In the genomic region with DNA sequence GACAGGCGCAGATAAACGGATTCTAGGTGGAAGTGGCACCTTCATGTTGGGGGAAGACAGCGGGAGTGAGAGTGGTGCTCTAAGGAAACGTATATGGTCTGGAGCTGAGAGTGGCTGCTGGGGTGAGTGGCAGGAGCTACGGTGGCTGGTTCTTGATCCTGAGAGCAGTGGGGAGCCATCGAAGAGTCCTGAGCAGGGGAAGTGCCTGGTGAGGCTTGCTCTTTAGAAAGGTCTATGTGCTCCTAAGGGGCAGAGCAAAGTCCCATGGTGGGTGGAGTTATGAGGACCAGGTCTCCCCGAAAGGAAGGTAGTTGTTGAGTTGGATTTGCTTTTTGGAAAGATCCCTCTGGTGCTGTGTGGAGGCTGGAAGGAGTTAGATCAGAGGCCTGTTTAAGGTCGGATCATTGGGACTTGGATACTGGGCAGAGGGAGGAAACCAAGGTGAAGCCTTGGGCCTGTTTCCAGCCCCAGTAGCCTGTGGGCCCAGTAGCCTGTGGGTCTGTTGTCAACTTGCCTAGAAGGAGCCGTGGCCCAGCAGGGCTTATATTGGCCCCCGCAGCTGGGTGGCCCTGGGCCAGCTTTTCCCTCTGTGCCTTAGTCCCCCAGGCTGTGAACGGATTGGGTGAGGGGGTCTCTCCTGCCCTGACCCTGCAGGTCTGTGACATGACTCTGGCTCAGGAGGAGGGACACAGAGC, we compare ENCODE assay signal across 11 cellular contexts. TPM values are rescaled to one million over a fixed set of nuclear protein-coding genes. Genes with fewer than 3 reads are reported as not detected.
DNase-seq lines count a peak whose midpoint lies in the region; ATAC-seq and TF ChIP-seq lines count a peak whose summit lies in the region.
"Had no signal": no experiment of that assay in that cellular context is flagged by ENCODE, and none has a peak within 500 bp of the region (broad histone marks: within the 10 kb centered on the region; RNA-seq: fewer than 3 reads in every experiment).

No MANE protein-coding gene starts in this region.

- H3K36me3 ChIP-seq in heart right ventricle, result peaks cover 0 to 5% (median 0%) of the 10 kb centered on the region in 9 donors
- no peaks in the 10 kb centered on the region for H3K36me3 ChIP-seq in prostate gland
- H3K36me3 ChIP-seq in vagina, result no peaks in the 10 kb centered on the region

- H3K4me1 ChIP-seq in heart right ventricle (peaks cover 19 to 87% (median 73%) of the 10 kb centered on the region in 9 donors), prostate gland (replicated peaks) (no peaks in the 10 kb centered on the region), vagina (peaks cover 16% of the 10 kb centered on the region)

- intact Hi-C loops in heart right ventricle (cut with DNase I), result loop anchor here in 4 of 10 donors (2.0 to 5.0 kb wide), 2 partner anchors 32 to 34 kb away; a partner anchor contains a TSS
- intact Hi-C loops in left cardiac atrium (cut with DNase I), result loop anchor here in 1 of 2 donors (5.0 kb wide), 1 partner anchor 34 kb away; a partner anchor contains a TSS
- intact Hi-C loops in left colon (cut with DNase I, micrococcal nuclease), result no loop called here
- intact Hi-C loops in prostate gland (cut with DNase I), result loop anchor here (2.0 kb wide), 1 partner anchor 32 kb away; a partner anchor contains a TSS
- intact Hi-C loops in vagina (cut with DNase I), result no loop called here

- H3K4me3 ChIP-seq in heart right ventricle (no peak overlapping the region), prostate gland (no peak overlapping the region), vagina (no peak overlapping the region)

- peak in 1 of 8 donors; percentile 2 for ATAC-seq in heart right ventricle
- ATAC-seq in left cardiac atrium, result no peak
- peak; percentile 1 for ATAC-seq in left colon
- no peak for ATAC-seq in HG03354 (IDR thresholded peaks at IDR 0.05; ENCODE audit: poor library complexity, severe bottlenecking, unreplicated experiment)

- H3K9me3 ChIP-seq in heart right ventricle, result no peaks in the 10 kb centered on the region
- no peaks in the 10 kb centered on the region for H3K9me3 ChIP-seq in prostate gland
- no peaks in the 10 kb centered on the region for H3K9me3 ChIP-seq in vagina

- no peak for TF ChIP-seq CTCF in heart right ventricle (IDR thresholded peaks at IDR 0.05)
- TF ChIP-seq CTCF in prostate gland (IDR thresholded peaks at IDR 0.05), result no peak
- no peak for TF ChIP-seq CTCF in vagina (IDR thresholded peaks at IDR 0.05)

- DNase-seq in heart right ventricle (no peak), left cardiac atrium (no peak), left colon (no peak), prostate gland (ENCODE audit: low spot score) (no peak), vagina (ENCODE audit: extremely low spot score in 2 of 2) (no peak), CD1c-positive myeloid dendritic cell (ENCODE audit: extremely low spot score) (no peak), NCI-H526 treated with DMSO at 0.1 percent for 48 hours (lab: John Stamatoyannopoulos, UW) (no peak)
- DNase-seq: activated B cell treated with CpG ODN at 0.5 μM for 24 hours, activated T-cell treated with anti-CD3 and anti-CD28 coated beads for 4 hours, NCI-H2081 treated with DMSO at 0.1 percent for 48 hours had no signal

- 62 to 64% methylated on average over 11 of the region's 11 CpGs for WGBS in heart right ventricle, 2 donors
- WGBS in prostate gland, result 81% methylated on average over 11 of the region's 11 CpGs

- no peak for TF ChIP-seq POLR2A in prostate gland (IDR thresholded peaks at IDR 0.05)
- no peak for TF ChIP-seq POLR2A in vagina (IDR thresholded peaks at IDR 0.05)

- H3K27me3 ChIP-seq in heart right ventricle (no peaks in the 10 kb centered on the region), prostate gland (replicated peaks; ENCODE audit: insufficient read depth) (no peaks in the 10 kb centered on the region), vagina (no peaks in the 10 kb centered on the region)

- H3K27ac ChIP-seq in heart right ventricle (peak overlapping the region; percentile 62 to 93 (median 88)), prostate gland (peak overlapping the region; percentile 74 to 79), vagina (peak overlapping the region; percentile 66)

RNA-seq across cellular contexts. Expression of a gene that starts 33.0 kb away (rescaled TPM):
- total RNA-seq in heart right ventricle, result 10 to 100 TPM; 25.8 to 77.2 (median 59.4) TPM
- polyA plus RNA-seq in heart right ventricle, result 10 to 100 TPM; 33.0 to 44.8 TPM
- total RNA-seq in left cardiac atrium, result 10 to 100 TPM; 15.2 to 23.3 TPM
- total RNA-seq in left colon, result 10 to 100 TPM; 59.7 to 77.0 TPM
- 10 to 100 TPM in 1 of 2 donors, 1 to 10 TPM in 1; 6.7 to 18.6 TPM for total RNA-seq in prostate gland
- 26.0 TPM for total RNA-seq in vagina

RNA-seq across cellular contexts. Expression of a gene that starts 42.3 kb away (rescaled TPM):
- total RNA-seq in heart right ventricle (1 to 10 TPM in 4 of 10 donors, under 1 TPM in 5, not detected in 1; 0.39 to 2.7 (median 0.94) TPM), left cardiac atrium (under 1 TPM; 0.15 to 0.29 TPM), left colon (1 to 10 TPM; 4.5 to 7.8 TPM), prostate gland (not detected), vagina (not detected)
- 1 to 10 TPM in 1 of 2 donors, under 1 TPM in 1; 0.64 to 2.9 TPM for polyA plus RNA-seq in heart right ventricle
- total RNA-seq: activated B cell treated with CpG ODN at 0.5 μM for 24 hours had no signal
